In genomic region chr22:19703869-19704268, GRCh38 we compare ENCODE assay signal across 1 cellular context.
TF ChIP-seq lines count a peak whose summit lies in the region.

No MANE protein-coding gene starts in this region.

TF ChIP-seq in H1, 55 proteins besides CTCF, POLR2A, EP300 and RAD21:
- no peak for TF ChIP-seq CREB1 (IDR thresholded peaks at IDR 0.05)
- TF ChIP-seq RNF2 (IDR thresholded peaks at IDR 0.05; ENCODE audit: borderline replicate concordance, low read depth, low read length, missing control alignments, poor library complexity, severe bottlenecking): no peak
- TF ChIP-seq ZNF274 (IDR thresholded peaks at IDR 0.05; ENCODE audit: borderline replicate concordance, extremely low read depth, low read length): no peak
- TF ChIP-seq SP4 (IDR thresholded peaks at IDR 0.05; ENCODE audit: low read length): no peak
- no peak for TF ChIP-seq CTBP2 (IDR thresholded peaks at IDR 0.05; ENCODE audit: borderline replicate concordance, insufficient read depth, insufficient read length, low read length)
- TF ChIP-seq MAFK (IDR thresholded peaks at IDR 0.05; ENCODE audit: low read depth, low read length): no peak
- no peak for TF ChIP-seq MAX (IDR thresholded peaks at IDR 0.05)
- TF ChIP-seq NANOG (IDR thresholded peaks at IDR 0.05; ENCODE audit: insufficient read depth, low read depth, low read length, poor library complexity, severe bottlenecking): no peak
- TF ChIP-seq CEBPB (IDR thresholded peaks at IDR 0.05; ENCODE audit: low read depth, low read length): no peak
- TF ChIP-seq SIRT6 (IDR thresholded peaks at IDR 0.05; ENCODE audit: low read length): no peak
- no peak for TF ChIP-seq SP2 (IDR thresholded peaks at IDR 0.05; ENCODE audit: low read length)
- TF ChIP-seq RFX5 (IDR thresholded peaks at IDR 0.05; ENCODE audit: borderline replicate concordance, low read depth, low read length): no peak
- no peak for TF ChIP-seq CHD1 (IDR thresholded peaks at IDR 0.05; ENCODE audit: low read depth, low read length)
- no peak for TF ChIP-seq CHD7 (IDR thresholded peaks at IDR 0.05; ENCODE audit: insufficient replicate concordance, low read length)
- TF ChIP-seq POLR2AphosphoS5 (IDR thresholded peaks at IDR 0.05; ENCODE audit: low read depth, low read length): no peak
- no peak for TF ChIP-seq GTF2F1 (IDR thresholded peaks at IDR 0.05; ENCODE audit: borderline replicate concordance, low read depth, low read length)
- no peak for TF ChIP-seq SUZ12 (IDR thresholded peaks at IDR 0.05; ENCODE audit: low read length)
- TF ChIP-seq EGR1 (IDR thresholded peaks at IDR 0.05; ENCODE audit: borderline replicate concordance, low read depth, low read length): no peak
